ENCODE assay signal across 14 cellular contexts in the genomic region with DNA sequence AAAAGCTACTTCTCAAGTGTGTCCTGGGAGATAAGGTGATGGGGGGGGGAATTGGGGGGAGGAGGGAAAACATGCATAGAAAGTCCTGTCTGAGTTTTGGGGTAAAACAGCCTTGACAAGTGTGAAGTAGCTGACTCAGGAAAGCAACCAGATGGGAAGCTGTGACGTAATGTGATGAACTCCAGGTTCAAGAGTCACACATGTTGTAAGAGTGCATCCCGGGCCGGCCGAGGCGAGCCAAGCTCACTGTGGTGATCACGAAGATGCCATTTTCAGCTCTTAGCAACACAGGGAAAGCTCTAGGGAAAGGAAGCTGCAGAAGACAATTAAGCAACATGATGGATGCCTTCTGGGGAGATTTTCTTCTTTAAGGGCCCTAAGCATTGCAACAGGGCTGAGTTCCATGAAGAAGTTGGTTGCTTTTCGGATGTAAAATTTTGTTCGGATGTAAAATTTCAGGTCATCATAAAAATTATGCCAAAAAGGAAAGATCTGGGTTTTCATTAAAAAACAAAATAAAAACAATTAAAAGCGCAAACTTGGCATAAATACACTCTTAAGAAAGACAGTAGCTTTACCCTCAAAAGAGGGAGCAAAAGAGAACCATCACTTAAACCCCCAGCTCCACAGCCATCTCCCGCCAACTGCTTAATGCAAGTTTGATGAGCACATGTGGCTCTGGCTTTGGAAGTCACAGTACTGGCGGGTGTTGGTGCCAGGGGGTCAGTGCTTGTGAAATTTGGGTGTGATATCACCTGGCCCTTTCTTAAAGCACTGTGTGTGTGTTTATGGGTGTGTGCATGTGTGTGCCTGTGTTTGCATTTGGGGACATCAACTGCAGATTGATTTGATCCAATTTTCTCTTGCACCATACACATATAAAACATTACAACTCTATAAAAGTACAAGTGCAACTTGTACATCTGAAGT. TPM values are rescaled to one million over a fixed set of nuclear protein-coding genes. Genes with fewer than 3 reads are reported as not detected.
DNase-seq lines count a peak whose midpoint lies in the region; ATAC-seq and TF ChIP-seq lines count a peak whose summit lies in the region.
"Had no signal": no experiment of that assay in that cellular context is flagged by ENCODE, and none has a peak within 500 bp of the region (broad histone marks: within the 10 kb centered on the region; RNA-seq: fewer than 3 reads in every experiment).

No MANE protein-coding gene starts in this region.

- BruUV-seq in HCT116 (replicated peaks; lab: Mats Ljungman, UMichigan) = TSS peak; percentile 16

- no peaks in the 10 kb centered on the region for H3K27me3 ChIP-seq in HCT116 (ENCODE audit: insufficient read depth, low read length)

- no peak overlapping the region for H3K27ac ChIP-seq in HCT116 (ENCODE audit: low read depth, low read length)

- H2AFZ ChIP-seq in HCT116 (ENCODE audit: low read depth, low read length, poor library complexity, severe bottlenecking) = no peak overlapping the region

- H3K9me3 ChIP-seq in HCT116 (ENCODE audit: control insufficient read depth in 1 of 2, insufficient read depth in 1 of 2, low read depth in 1 of 2, low read length in 2 of 2) = no peaks in the 10 kb centered on the region

- DNase-seq in AG08395 (ENCODE audit: low spot score) (peak; percentile 78), HCT116 (ENCODE audit: low read depth, low spot score) (no peak), amniotic epithelial cell (ENCODE audit: low read depth) (peak; percentile 96), left lobe of liver (ENCODE audit: low spot score) (peak; percentile 51), NCI-H2107 treated with DMSO at 0.1 percent for 48 hours (lab: John Stamatoyannopoulos, UW; ENCODE audit: unreplicated experiment) (no peak), NCI-H2107 (lab: John Stamatoyannopoulos, UW) (no peak)
- DNase-seq: activated CD4-positive, alpha-beta T cell treated with anti-CD3 and anti-CD28 coated beads, Interleukin-2, amount 10 ng/mL, durations not matched to agents 7 days and 5 days; Kasumi-1; kidney glomerular epithelial cell; naive B cell; right cardiac atrium; stimulated activated naive CD8-positive, alpha-beta T cell treated with anti-CD3 and anti-CD28 coated beads, Interleukin-15, Interleukin-2, amounts not matched to agents 100 U/mL and 50 U/mL, for 24 hours had no signal

- no peak overlapping the region for H3K9ac ChIP-seq in HCT116 (ENCODE audit: low read length)

- TF ChIP-seq POLR2A in HCT116 (IDR thresholded peaks at IDR 0.05; ENCODE audit: borderline replicate concordance, extremely low read depth, insufficient read depth, insufficient read length) = no peak

- H3K79me2 ChIP-seq in HCT116 (ENCODE audit: insufficient read depth, low read length) = peaks cover 85% of the 10 kb centered on the region

- peaks cover 36% of the 10 kb centered on the region for H4K20me1 ChIP-seq in HCT116 (ENCODE audit: insufficient read depth)

- RAD21 ChIA-PET in HCT116 (lab: Charles Lee; ENCODE audit: low non-redundant PET in 1 of 2, low total read pairs in 2 of 2, uncharacterized antibody in 2 of 2, unreplicated experiment in 2 of 2) = no interaction called here

- peaks cover 28 to 56% of the 10 kb centered on the region in 2 experiments for H3K36me3 ChIP-seq in HCT116 (ENCODE audit: control insufficient read depth in 1 of 2, insufficient read depth in 2 of 2, low read length in 2 of 2)

- no peak overlapping the region for H3K4me3 ChIP-seq in HCT116 (replicated peaks in 1 of 2; ENCODE audit: low read depth in 1 of 2, low read length in 2 of 2)

- no peak for TF ChIP-seq RAD21 in HCT116 (IDR thresholded peaks at IDR 0.05; ENCODE audit: low read depth)

- ATAC-seq in HCT116 (no peak), left lobe of liver (peak; percentile 58), HG02759 (IDR thresholded peaks at IDR 0.05; ENCODE audit: unreplicated experiment) (no peak), HG02798 (IDR thresholded peaks at IDR 0.05; ENCODE audit: poor library complexity, unreplicated experiment) (no peak)
- ATAC-seq: right cardiac atrium; stimulated activated naive CD8-positive, alpha-beta T cell treated with anti-CD3 and anti-CD28 coated beads, Interleukin-15, Interleukin-2, amounts not matched to agents 100 U/mL and 50 U/mL, for 24 hours had no signal

- H3K9me2 ChIP-seq in HCT116 (ENCODE audit: insufficient read depth) = no peaks in the 10 kb centered on the region

- CTCF ChIA-PET in HCT116 (lab: Charles Lee) = interaction anchor here (0.6 to 1.2 kb wide), 3 partner anchors 10 to 197 kb away, joined by 3 to 6 read pairs (median 4); no protein-coding TSS in a partner anchor

- no peak for TF ChIP-seq CTCF in HCT116 (IDR thresholded peaks at IDR 0.05 in 2 of 3, conservative IDR thresholded peaks at IDR 0.05 in 1 of 3; ENCODE audit: borderline replicate concordance in 1 of 3, insufficient read depth in 1 of 3, low read depth in 2 of 3, low read length in 2 of 3)

- intact Hi-C loops in HCT116 (cut with micrococcal nuclease) = no loop called here

- POLR2A ChIA-PET in HCT116 (lab: Charles Lee) = no interaction called here

- H3K4me2 ChIP-seq in HCT116 (ENCODE audit: low read length) = no peak overlapping the region

- peaks cover 15 to 18% of the 10 kb centered on the region in 2 experiments for H3K4me1 ChIP-seq in HCT116 (ENCODE audit: control insufficient read depth in 1 of 2, insufficient read depth in 2 of 2, low read length in 2 of 2)

TF ChIP-seq in HCT116, 20 proteins besides CTCF, POLR2A, EP300 and RAD21:
- TF ChIP-seq EZH2phosphoT487 (IDR thresholded peaks at IDR 0.05; ENCODE audit: borderline replicate concordance) (no peak), ZNF274 (IDR thresholded peaks at IDR 0.05; ENCODE audit: low read depth, low read length) (no peak), ATF3 (IDR thresholded peaks at IDR 0.05) (no peak), TCF7L2 (IDR thresholded peaks at IDR 0.05; ENCODE audit: borderline replicate concordance, extremely low read depth, insufficient read depth, insufficient read length) (no peak), FOSL1 (IDR thresholded peaks at IDR 0.05; ENCODE audit: low read depth) (no peak), SIN3A (IDR thresholded peaks at IDR 0.05; ENCODE audit: low read depth) (no peak), JUND (IDR thresholded peaks at IDR 0.05) (no peak), ZFX (IDR thresholded peaks at IDR 0.05) (no peak), EGR1 (IDR thresholded peaks at IDR 0.05; ENCODE audit: low read depth) (no peak), SP1 (IDR thresholded peaks at IDR 0.05; ENCODE audit: low read depth) (no peak), CBX3 (IDR thresholded peaks at IDR 0.05; ENCODE audit: low read depth) (no peak), CEBPB (IDR thresholded peaks at IDR 0.05; ENCODE audit: low read depth) (no peak), ELF1 (IDR thresholded peaks at IDR 0.05; ENCODE audit: borderline replicate concordance, low read depth) (no peak), SRF (IDR thresholded peaks at IDR 0.05; ENCODE audit: low read depth) (no peak)
- TF ChIP-seq, protein P1, sequence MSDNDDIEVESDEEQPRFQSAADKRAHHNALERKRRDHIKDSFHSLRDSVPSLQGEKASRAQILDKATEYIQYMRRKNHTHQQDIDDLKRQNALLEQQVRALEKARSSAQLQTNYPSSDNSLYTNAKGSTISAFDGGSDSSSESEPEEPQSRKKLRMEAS (IDR thresholded peaks at IDR 0.05) = no peak
- TF ChIP-seq, protein P2, sequence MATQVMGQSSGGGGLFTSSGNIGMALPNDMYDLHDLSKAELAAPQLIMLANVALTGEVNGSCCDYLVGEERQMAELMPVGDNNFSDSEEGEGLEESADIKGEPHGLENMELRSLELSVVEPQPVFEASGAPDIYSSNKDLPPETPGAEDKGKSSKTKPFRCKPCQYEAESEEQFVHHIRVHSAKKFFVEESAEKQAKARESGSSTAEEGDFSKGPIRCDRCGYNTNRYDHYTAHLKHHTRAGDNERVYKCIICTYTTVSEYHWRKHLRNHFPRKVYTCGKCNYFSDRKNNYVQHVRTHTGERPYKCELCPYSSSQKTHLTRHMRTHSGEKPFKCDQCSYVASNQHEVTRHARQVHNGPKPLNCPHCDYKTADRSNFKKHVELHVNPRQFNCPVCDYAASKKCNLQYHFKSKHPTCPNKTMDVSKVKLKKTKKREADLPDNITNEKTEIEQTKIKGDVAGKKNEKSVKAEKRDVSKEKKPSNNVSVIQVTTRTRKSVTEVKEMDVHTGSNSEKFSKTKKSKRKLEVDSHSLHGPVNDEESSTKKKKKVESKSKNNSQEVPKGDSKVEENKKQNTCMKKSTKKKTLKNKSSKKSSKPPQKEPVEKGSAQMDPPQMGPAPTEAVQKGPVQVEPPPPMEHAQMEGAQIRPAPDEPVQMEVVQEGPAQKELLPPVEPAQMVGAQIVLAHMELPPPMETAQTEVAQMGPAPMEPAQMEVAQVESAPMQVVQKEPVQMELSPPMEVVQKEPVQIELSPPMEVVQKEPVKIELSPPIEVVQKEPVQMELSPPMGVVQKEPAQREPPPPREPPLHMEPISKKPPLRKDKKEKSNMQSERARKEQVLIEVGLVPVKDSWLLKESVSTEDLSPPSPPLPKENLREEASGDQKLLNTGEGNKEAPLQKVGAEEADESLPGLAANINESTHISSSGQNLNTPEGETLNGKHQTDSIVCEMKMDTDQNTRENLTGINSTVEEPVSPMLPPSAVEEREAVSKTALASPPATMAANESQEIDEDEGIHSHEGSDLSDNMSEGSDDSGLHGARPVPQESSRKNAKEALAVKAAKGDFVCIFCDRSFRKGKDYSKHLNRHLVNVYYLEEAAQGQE (IDR thresholded peaks at IDR 0.05; ENCODE audit: low read depth) = no peak

RNA-seq across cellular contexts. Expression of gene SERTAD2, which starts 19.1 kb away (rescaled TPM):
- 80.1 TPM for total RNA-seq in HCT116 (2021; ENCODE audit: unreplicated experiment)
- polyA plus RNA-seq in HCT116 (2012) = 62.0 and 63.9 TPM in 2 replicates
- total RNA-seq in left lobe of liver = 13.8 TPM

Comparison
In these comparisons a context has a peak if more than half of its experiments do, and no peak if none do; other contexts are left out.
1. DNase-seq: peak in AG08395 (single experiment), amniotic epithelial cell (single experiment) and left lobe of liver (single experiment); none in HCT116 (single experiment), NCI-H2107 treated with DMSO at 0.1 percent for 48 hours (single experiment) and NCI-H2107 (single experiment).